ENCODE assay signal across 9 cellular contexts in the genomic region with DNA sequence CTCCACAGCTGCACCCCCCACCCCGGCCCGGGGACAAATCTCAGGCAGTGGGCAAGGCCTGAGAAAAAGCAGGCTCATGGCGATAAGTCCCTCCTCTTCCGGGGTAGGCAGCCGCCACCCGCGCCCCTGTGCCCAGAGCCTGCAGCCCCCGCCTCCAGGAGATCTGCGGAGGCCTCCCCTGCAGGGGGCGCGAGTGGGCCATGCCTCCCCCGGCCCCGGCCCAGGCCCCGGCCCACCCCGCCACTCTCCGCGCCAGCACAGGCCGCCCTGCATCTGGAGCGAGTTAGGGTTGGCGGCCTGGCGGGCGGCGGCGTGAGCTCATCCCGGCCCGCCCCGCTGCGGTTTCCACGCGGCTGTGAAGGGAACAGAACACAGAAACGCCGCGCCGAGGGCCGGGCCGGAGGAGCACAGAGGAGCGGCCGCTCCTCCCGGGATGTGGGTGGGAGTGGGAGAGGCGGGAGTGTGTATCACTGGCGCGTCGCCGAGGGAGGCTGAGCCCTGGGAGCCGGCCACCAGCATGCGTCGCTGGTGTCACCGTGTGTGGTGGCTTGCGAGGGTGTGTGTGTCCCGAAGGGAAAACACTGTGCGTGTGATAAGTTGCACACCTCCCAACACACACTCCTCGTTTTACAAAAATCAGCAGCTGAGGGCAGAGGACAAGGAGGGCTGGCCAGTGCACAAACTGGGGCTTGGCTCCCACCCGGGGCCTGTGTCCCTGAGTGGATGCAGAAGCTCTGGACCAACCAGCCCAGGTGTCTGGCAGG. TPM values are rescaled to one million over a fixed set of nuclear protein-coding genes. Genes with fewer than 3 reads are reported as not detected.
A peak's percentile ranks its signal among the peaks of the same experiment; 100 is the strongest.
DNase-seq lines count a peak whose midpoint lies in the region; ATAC-seq lines count a peak whose summit lies in the region.
"Had no signal": no experiment of that assay in that cellular context is flagged by ENCODE, and none has a peak within 500 bp of the region (broad histone marks: within the 10 kb centered on the region; RNA-seq: fewer than 3 reads in every experiment).

No MANE protein-coding gene starts in this region.

- peak; percentile 61 for ATAC-seq in GM21717 (IDR thresholded peaks at IDR 0.05; ENCODE audit: unreplicated experiment)
- ATAC-seq in left colon, result peak; percentile 82
- ATAC-seq in GM18870 (IDR thresholded peaks at IDR 0.05; ENCODE audit: unreplicated experiment), result no peak

- peak; percentile 75 for DNase-seq in DMS53 (lab: John Stamatoyannopoulos, UW)
- DNase-seq in MV-4-11 (lab: John Stamatoyannopoulos, UW), result peak; percentile 33
- DNase-seq in activated CD4-positive, alpha-beta T cell treated with anti-CD3 and anti-CD28 coated beads for 1 hour, result peak; percentile 57
- DNase-seq in cerebellum (ENCODE audit: low spot score), result peak; percentile 23
- peak; percentile 70 to 82 for DNase-seq in left colon
- DNase-seq in stimulated activated CD4-positive, alpha-beta T cell treated with anti-CD3 and anti-CD28 coated beads, Interleukin-1b, Interleukin-23, amount 100 ng/mL, for 4 hours (ENCODE audit: low read depth in 2 of 2), result peak; percentile 60 to 66

- intact Hi-C loops in left colon (cut with DNase I, micrococcal nuclease), result no loop called here

RNA-seq across cellular contexts. Expression of gene MYL3, which starts 17.2 kb away (rescaled TPM):
- total RNA-seq in cerebellum, result 1.3 TPM
- under 1 TPM; 0.47 to 0.79 TPM for total RNA-seq in left colon
- total RNA-seq: pulmonary artery endothelial cell had no signal

RNA-seq across cellular contexts. Expression of gene PTH1R, which starts 31.5 kb away (rescaled TPM):
- 4.4 TPM for total RNA-seq in cerebellum
- total RNA-seq in left colon, result 1 to 10 TPM; 1.4 to 1.7 TPM

Comparison
In these comparisons a context has a peak if more than half of its experiments do, and no peak if none do; other contexts are left out.
1. DNase-seq: peak in every context shown above with its lines; median percentile 76 in left colon; 75 in DMS53; 63 in stimulated activated CD4-positive, alpha-beta T cell treated with anti-CD3 and anti-CD28 coated beads, Interleukin-1b, Interleukin-23, amount 100 ng/mL, for 4 hours; 57 in activated CD4-positive, alpha-beta T cell treated with anti-CD3 and anti-CD28 coated beads for 1 hour; 33 in MV-4-11; 23 in cerebellum.